ENCODE assay signal across 8 cellular contexts in the genomic region with DNA sequence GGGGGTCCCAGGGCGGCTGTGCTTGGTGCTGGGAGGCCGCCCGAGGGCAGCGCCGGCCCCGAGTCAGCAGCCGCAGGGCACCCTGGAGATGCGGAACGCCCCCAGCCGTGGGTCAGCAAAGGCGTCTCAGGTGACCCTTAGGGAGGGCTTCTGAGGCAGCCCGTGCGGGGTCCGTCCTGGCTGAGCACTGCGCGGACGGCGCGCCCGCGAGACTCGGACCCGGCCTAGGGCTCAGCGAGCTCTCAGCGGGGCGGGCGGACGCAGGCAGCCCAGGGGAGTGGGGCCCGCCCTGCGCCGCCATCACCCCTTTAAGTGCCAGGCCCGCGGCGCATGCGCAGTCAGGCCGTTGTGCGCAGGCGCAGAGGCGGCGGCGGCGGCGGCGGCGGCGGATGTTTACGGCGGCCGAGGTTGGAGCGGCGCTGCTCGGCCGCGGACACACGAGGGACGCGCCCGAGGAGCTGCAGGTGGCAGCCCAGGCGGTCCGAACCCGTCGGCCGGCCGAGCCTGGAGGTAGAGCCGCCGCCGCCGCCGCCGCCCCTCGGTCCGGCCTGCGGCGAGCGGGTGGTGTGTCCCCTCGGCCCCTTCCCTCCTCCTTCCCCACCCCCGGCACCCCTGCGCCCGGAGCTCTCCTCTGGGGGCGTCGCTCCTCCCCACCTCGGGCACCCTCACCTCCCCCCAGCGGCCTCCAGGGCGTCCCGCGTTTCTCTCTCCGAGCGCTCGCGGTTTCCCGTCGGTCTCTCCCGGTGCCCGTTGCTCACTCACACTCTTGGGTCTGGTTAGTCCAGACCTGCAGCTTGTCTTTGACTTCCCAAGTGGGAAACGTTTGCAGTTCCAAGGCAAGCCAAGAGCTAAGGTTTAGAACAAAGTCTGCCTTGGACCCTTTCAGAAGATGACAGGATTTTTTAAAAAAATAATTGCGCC. TPM values are rescaled to one million over a fixed set of nuclear protein-coding genes. Genes with fewer than 3 reads are reported as not detected.
DNase-seq lines count a peak whose midpoint lies in the region; ATAC-seq and TF ChIP-seq lines count a peak whose summit lies in the region.

A gene (plus strand): TSS at position 388 of the 921 bp plus-strand sequence. CDS start 4,218 bp downstream, outside the sequence.

- H3K27ac ChIP-seq in adipose tissue (ENCODE audit: low read depth, low read length) (peak within 1 kb of the TSS; percentile 22), heart right ventricle (peak within 1 kb of the TSS; percentile 76 to 97 (median 96)), upper lobe of left lung (peak within 1 kb of the TSS; percentile 87 to 93 (median 90))

- TF ChIP-seq POLR2A in upper lobe of left lung (IDR thresholded peaks at IDR 0.05) = peak in 2 of 4 donors; percentile 28 to 88

- H3K36me3 ChIP-seq in heart right ventricle (no peaks in the 10 kb centered on the region), upper lobe of left lung (no peaks in the 10 kb centered on the region)

- WGBS in adipose tissue, 3 donors = 0 to 1% (median 0%) methylated on average over 60 to 96 of the region's 96 CpGs
- 0 to 1% methylated on average over 69 to 96 of the region's 96 CpGs for WGBS in heart right ventricle, 2 donors
- whole genome bisulfite sequencing in upper lobe of left lung, 2 donors = 0% methylated on average over 14 to 51 of the region's 96 CpGs

- POLR2A ChIA-PET in T-cell (lab: Charles Lee) = interaction anchor here in 1 of 2 donors (0.7 to 0.8 kb wide), 2 partner anchors 11 to 27 kb away, joined by 3 to 15 read pairs; no protein-coding TSS in a partner anchor

- peak within 1 kb of the TSS; percentile 90 to 96 (median 95) for H3K4me3 Mint-ChIP-seq in T-cell

- intact Hi-C loops in heart right ventricle (cut with DNase I) (no loop called here), posterior vena cava (cut with DNase I) (no loop called here)

- peaks cover 0 to 9% (median 0%) of the 10 kb centered on the region in 7 donors for H3K27me3 ChIP-seq in heart right ventricle
- no peaks in the 10 kb centered on the region for H3K27me3 ChIP-seq in upper lobe of left lung

- ATAC-seq in HG02642 (IDR thresholded peaks at IDR 0.05; ENCODE audit: poor library complexity, unreplicated experiment) (peak; percentile 88), T-cell (replicated peaks in 1 of 4) (peak; percentile 86 to 91 (median 88)), heart right ventricle (peak; percentile 93 to 97 (median 94)), upper lobe of left lung (ENCODE audit: low FRiP score in 2 of 2) (peak; percentile 85 to 97)

- peaks cover 0 to 1% of the 10 kb centered on the region in 2 donors for H3K27me3 Mint-ChIP-seq in T-cell

- H3K27ac Mint-ChIP-seq in T-cell = peak within 1 kb of the TSS; percentile 92 to 96

- H3K9me3 Mint-ChIP-seq in T-cell = no peaks in the 10 kb centered on the region

- TF ChIP-seq EP300 in upper lobe of left lung (IDR thresholded peaks at IDR 0.05) = no peak

- H3K36me3 Mint-ChIP-seq in T-cell = peaks cover 15% of the 10 kb centered on the region

- H3K9me3 ChIP-seq in heart right ventricle (no peaks in the 10 kb centered on the region), upper lobe of left lung (no peaks in the 10 kb centered on the region)

- peak; percentile 22 for DNase-seq in GM12864 (ENCODE audit: low read depth)
- peak; percentile 76 for DNase-seq in NCI-H1105 treated with DMSO at 0.1 percent for 48 hours (lab: John Stamatoyannopoulos, UW)
- DNase-seq in T-cell = peak; percentile 59 to 90 (median 80)
- peak; percentile 77 to 88 for DNase-seq in heart right ventricle
- DNase-seq in posterior vena cava (ENCODE audit: low spot score) = peak; percentile 94
- DNase-seq in upper lobe of left lung = peak; percentile 82 to 97

- TF ChIP-seq CTCF in GM12864 (IDR thresholded peaks at IDR 0.05; ENCODE audit: low read depth, low read length, missing control alignments) (peak; percentile 23), heart right ventricle (IDR thresholded peaks at IDR 0.05) (no peak), upper lobe of left lung (IDR thresholded peaks at IDR 0.05) (peak in 1 of 6 experiments; percentile 34)

- CTCF ChIA-PET in T-cell (lab: Charles Lee) = interaction anchor here in 1 of 2 donors (0.5 kb wide), 1 partner anchor 1953 kb away, joined by 3 read pairs; no protein-coding TSS in a partner anchor

- peaks cover 4 to 52% (median 41%) of the 10 kb centered on the region in 9 donors for H3K4me1 ChIP-seq in heart right ventricle
- peaks cover 18 to 40% (median 27%) of the 10 kb centered on the region in 4 donors for H3K4me1 ChIP-seq in upper lobe of left lung

- H3K4me3 ChIP-seq in GM12864 (ENCODE audit: low read depth, low read length) (peak within 1 kb of the TSS; percentile 83), heart right ventricle (peak within 1 kb of the TSS; percentile 74 to 89 (median 85)), upper lobe of left lung (peak within 1 kb of the TSS; percentile 90 to 99 (median 98))

- peaks cover 52 to 57% (median 54%) of the 10 kb centered on the region in 3 donors for H3K4me1 Mint-ChIP-seq in T-cell

RNA-seq across cellular contexts. Expression of the gene that starts here (rescaled TPM):
- total RNA-seq in T-cell = 100 to 1,000 TPM in 4 of 5 donors, 10 to 100 TPM in 1; 92.0 to 175 (median 160) TPM
- 10 to 100 TPM; 17.5 to 29.0 (median 21.1) TPM for polyA plus RNA-seq in adipose tissue
- 10 to 100 TPM; 56.2 to 83.5 (median 69.4) TPM for total RNA-seq in heart right ventricle
- 10 to 100 TPM; 11.7 to 68.4 TPM for polyA plus RNA-seq in heart right ventricle
- 10 to 100 TPM; 25.1 to 27.0 TPM for total RNA-seq in posterior vena cava
- total RNA-seq in upper lobe of left lung = 10 to 100 TPM; 37.4 to 95.3 (median 44.4) TPM

Comparison
In these comparisons a context has a peak if more than half of its experiments do, and no peak if none do; other contexts are left out.
1. Peak in every context shown above with its lines: DNase-seq, ATAC-seq, H3K4me3 ChIP-seq and H3K27ac ChIP-seq.
2. DNase-seq: peak in every context shown above with its lines; median percentile 94 in posterior vena cava; 90 in upper lobe of left lung; 82 in heart right ventricle; 80 in T-cell; 76 in NCI-H1105 treated with DMSO at 0.1 percent for 48 hours; 22 in GM12864.
3. H3K27ac ChIP-seq: peak in every context shown above with its lines; median percentile 96 in heart right ventricle; 90 in upper lobe of left lung; 22 in adipose tissue.